In genomic region chr9:83830426-83831071, GRCh38 we compare ENCODE assay signal across 7 cellular contexts. TPM values are rescaled to one million over a fixed set of nuclear protein-coding genes. Genes with fewer than 3 reads are reported as not detected.
A peak's percentile ranks its signal among the peaks of the same experiment; 100 is the strongest.
DNase-seq lines count a peak whose midpoint lies in the region; ATAC-seq, FAIRE-seq and TF ChIP-seq lines count a peak whose summit lies in the region.
"Not testable (repeated sequence)": the region's sequence is repeated elsewhere in the genome, so short reads cannot be mapped to it uniquely, and the experiment has no call there.

No MANE protein-coding gene starts in this region.

- not testable (repeated sequence) for H3K79me2 ChIP-seq in PC-3 (ENCODE audit: low read length)

- not testable (repeated sequence) for H3K9me3 ChIP-seq in PC-3 (ENCODE audit: low read length); endodermal cell (ENCODE audit: control insufficient read depth, low read length)

- H3K9ac ChIP-seq in PC-3 (ENCODE audit: low read length); endodermal cell (ENCODE audit: extremely low read depth, low read length, poor library complexity, severe bottlenecking): not testable (repeated sequence)

- not testable (repeated sequence) for DNase-seq in D721Med (ENCODE audit: insufficient read length, low spot score); HFFc6; endodermal cell; Right ventricle myocardium inferior (ENCODE audit: missing footprints)
- DNase-seq in NCI-H2171 (lab: John Stamatoyannopoulos, UW) = peak; percentile 26
- peak; percentile 4 for DNase-seq in PC-3
- peak; percentile 12 for DNase-seq in left kidney (ENCODE audit: low read depth, low spot score)

- not testable (repeated sequence) for H2AFZ ChIP-seq in PC-3 (ENCODE audit: low read length)

- POLR2A ChIA-PET in PC-3 (lab: Charles Lee; ENCODE audit: unreplicated experiment) = not testable (repeated sequence)

- H3K4me3 Mint-ChIP-seq in HFFc6, endodermal cell: not testable (repeated sequence)

- H3K27ac Mint-ChIP-seq in HFFc6, endodermal cell: not testable (repeated sequence)

- peak; percentile 29 for FAIRE-seq in D721Med (lab: Jason Lieb, UNC)

- not testable (repeated sequence) for H4K20me1 ChIP-seq in PC-3 (ENCODE audit: low read length)

- intact Hi-C loops in PC-3 (cut with micrococcal nuclease); Right ventricle myocardium inferior (cut with DNase I): not testable (repeated sequence)

- H3F3A ChIP-seq in PC-3 (ENCODE audit: low read length, unreplicated experiment) = not testable (repeated sequence)

- not testable (repeated sequence) for H3K9me3 Mint-ChIP-seq in HFFc6, endodermal cell

- not testable (repeated sequence) for H3K27ac ChIP-seq in PC-3 (ENCODE audit: low read length); endodermal cell (ENCODE audit: low read depth, low read length)

- WGBS in endodermal cell (ENCODE audit: insufficient coverage in 1 of 2, insufficient read length in 1 of 2), 2 experiments = 86% methylated on average over 5 of the region's 5 CpGs; no CpG with 5 or more reads in 1 of the 2 experiments

- CTCF ChIA-PET in PC-3 (lab: Charles Lee) = not testable (repeated sequence)

- H3K27me3 Mint-ChIP-seq in HFFc6 (ENCODE audit: insufficient read depth); endodermal cell (ENCODE audit: insufficient read depth): not testable (repeated sequence)

- H3K36me3 Mint-ChIP-seq in HFFc6 (ENCODE audit: low read depth); endodermal cell (ENCODE audit: low read depth): not testable (repeated sequence)

- not testable (repeated sequence) for H3K4me1 ChIP-seq in PC-3 (ENCODE audit: insufficient read depth, low read length); endodermal cell (ENCODE audit: control insufficient read depth, insufficient read depth, low read length)

- not testable (repeated sequence) for H3K4me2 ChIP-seq in PC-3 (ENCODE audit: low read length)

- BruUV-seq in PC-3 (replicated peaks; lab: Mats Ljungman, UMichigan) = not testable (repeated sequence)

- H3K4me1 Mint-ChIP-seq in HFFc6 (ENCODE audit: low read depth); endodermal cell: not testable (repeated sequence)

- not testable (repeated sequence) for H3K36me3 ChIP-seq in PC-3 (ENCODE audit: low read depth, low read length); endodermal cell (ENCODE audit: control insufficient read depth, insufficient read depth, low read length)

- not testable (repeated sequence) for ATAC-seq in PC-3
- ATAC-seq in Right ventricle myocardium inferior = peak; percentile 72

- H3K9me2 ChIP-seq in PC-3 (replicated peaks; ENCODE audit: low read length) = not testable (repeated sequence)

- H3K27me3 ChIP-seq in PC-3 (ENCODE audit: low read length); endodermal cell (ENCODE audit: control insufficient read depth, insufficient read depth, low read length, poor library complexity, severe bottlenecking): not testable (repeated sequence)

- TF ChIP-seq CTCF in D721Med (IDR thresholded peaks at IDR 0.05; ENCODE audit: insufficient read depth, missing control alignments); PC-3 (conservative IDR thresholded peaks at IDR 0.05; ENCODE audit: low read depth, low read length): not testable (repeated sequence)
- TF ChIP-seq CTCF in HFFc6 (IDR thresholded peaks at IDR 0.05) (peak; percentile 38), endodermal cell (conservative IDR thresholded peaks at IDR 0.05) (peak; percentile 29)

- not testable (repeated sequence) for H3K4me3 ChIP-seq in PC-3 (ENCODE audit: low read length); endodermal cell (ENCODE audit: low read length)

RNA-seq across cellular contexts. Expression of gene GKAP1, which starts 13.0 kb away (rescaled TPM):
- total RNA-seq in HFFc6 (2021; fragmentation: NEBNext Ultra II Directional; extraction: Animal tissue kit (Norgen Biotek cat#: 25700)) = 1 to 10 TPM in 4 of 6 experiments, under 1 TPM in 2; 0.74 to 1.3 (median 1.1) TPM
- 1.5 and 2.6 TPM in 2 replicates for total RNA-seq in PC-3 (2014; rRNA removed)
- 10 to 100 TPM in 1 of 2 donors, 1 to 10 TPM in 1; 8.5 to 13.5 TPM for total RNA-seq in endodermal cell
- polyA plus RNA-seq in endodermal cell (2013, experiment 1 of 2) = 18.6 TPM
- 17.8 TPM for polyA plus RNA-seq in endodermal cell (2013, experiment 2 of 2)
- total RNA-seq in Right ventricle myocardium inferior = 26.4 TPM
